Comparison of ENCODE assay signal across 2 cellular contexts in genomic region chr3:97200387-97200786, GRCh38.
A peak's percentile ranks its signal among the peaks of the same experiment; 100 is the strongest.
TF ChIP-seq lines count a peak whose summit lies in the region.

No MANE protein-coding gene starts in this region.

TF ChIP-seq in A549, 52 proteins besides CTCF, POLR2A, EP300 and RAD21 (continued from another document):
- TF ChIP-seq USF2 (IDR thresholded peaks at IDR 0.05) (no peak), GATA3 (IDR thresholded peaks at IDR 0.05; ENCODE audit: borderline replicate concordance) (no peak), MAFK (IDR thresholded peaks at IDR 0.05; ENCODE audit: partially characterized antibody) (peak; percentile 82)

TF ChIP-seq in HEK293T, 16 proteins besides CTCF, POLR2A, EP300 and RAD21 (continued from another document):
- TF ChIP-seq ARNT (IDR thresholded peaks at IDR 0.05), result no peak
